18 cellular contexts compared by ENCODE assay signal in the genomic region with DNA sequence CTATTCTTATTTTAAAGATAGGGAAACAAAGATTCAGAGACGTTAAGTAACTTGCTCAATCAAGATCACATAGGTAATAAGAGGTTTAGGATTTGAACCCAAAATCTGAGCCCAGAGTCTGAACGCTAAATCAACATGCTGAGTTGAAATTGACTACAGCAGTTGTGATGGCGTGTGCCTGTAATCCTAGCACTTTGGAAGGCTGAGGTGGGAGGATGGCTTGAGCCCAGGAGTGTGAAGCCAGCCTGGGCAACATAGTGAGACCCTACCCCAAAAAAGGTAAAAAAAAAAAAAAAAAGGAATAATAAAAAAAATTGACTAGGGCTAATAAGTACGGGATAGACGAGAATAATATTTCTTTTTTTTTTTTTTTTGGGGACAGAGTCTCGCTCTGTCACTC.
"Had no signal": no experiment of that assay in that cellular context is flagged by ENCODE, and none has a peak within 500 bp of the region (broad histone marks: within the 10 kb centered on the region; RNA-seq: fewer than 3 reads in every experiment).

No MANE protein-coding gene starts in this region.

- H3K27ac Mint-ChIP-seq: activated B cell treated with CpG ODN at 0.5 μM for 24 hours; activated CD4-positive, alpha-beta memory T cell treated with anti-CD3 and anti-CD28 coated beads, Interleukin-2, amount 10 ng/mL, durations not matched to agents 7 days and 5 days; activated naive CD4-positive, alpha-beta T cell treated with anti-CD3 and anti-CD28 coated beads, Interleukin-2, amount 10 ng/mL, durations not matched to agents 7 days and 5 days; activated naive CD8-positive, alpha-beta T cell treated with anti-CD3 and anti-CD28 coated beads, Interleukin-2, amount 50 U/mL, for 24 hours had no signal

- H3K36me3 Mint-ChIP-seq: brain; naive thymus-derived CD4-positive, alpha-beta T cell had no signal

- H3K27me3 ChIP-seq: foreskin keratinocyte had no signal

- H3K27me3 Mint-ChIP-seq: activated B cell treated with CpG ODN at 0.5 μM for 24 hours; activated CD4-positive, alpha-beta memory T cell treated with anti-CD3 and anti-CD28 coated beads, Interleukin-2, amount 10 ng/mL, durations not matched to agents 7 days and 5 days; activated naive CD4-positive, alpha-beta T cell treated with anti-CD3 and anti-CD28 coated beads, Interleukin-2, amount 10 ng/mL, durations not matched to agents 7 days and 5 days; activated naive CD8-positive, alpha-beta T cell treated with anti-CD3 and anti-CD28 coated beads, Interleukin-2, amount 50 U/mL, for 24 hours; brain; naive thymus-derived CD4-positive, alpha-beta T cell had no signal

- H3K4me1 ChIP-seq: foreskin keratinocyte had no signal

- H3K9me3 Mint-ChIP-seq: activated B cell treated with CpG ODN at 0.5 μM for 24 hours; activated CD4-positive, alpha-beta memory T cell treated with anti-CD3 and anti-CD28 coated beads, Interleukin-2, amount 10 ng/mL, durations not matched to agents 7 days and 5 days; activated naive CD4-positive, alpha-beta T cell treated with anti-CD3 and anti-CD28 coated beads, Interleukin-2, amount 10 ng/mL, durations not matched to agents 7 days and 5 days; activated naive CD8-positive, alpha-beta T cell treated with anti-CD3 and anti-CD28 coated beads, Interleukin-2, amount 50 U/mL, for 24 hours; activated T-cell treated with anti-CD3 and anti-CD28 coated beads, Interleukin-2, amount 50 U/mL, for 4 hours; brain; endodermal cell; naive thymus-derived CD4-positive, alpha-beta T cell; T-helper 2 cell treated with Interferon-gamma antibody and Interleukin-4, amounts not matched to agents 5 μg/mL and 100 μg/mL, for 36 hours had no signal

- DNase-seq: activated B cell treated with CpG ODN at 0.5 μM for 24 hours; activated CD4-positive, alpha-beta memory T cell treated with anti-CD3 and anti-CD28 coated beads, Interleukin-2, amount 10 ng/mL, durations not matched to agents 7 days and 5 days; activated CD4-positive, alpha-beta T cell treated with anti-CD3 and anti-CD28 coated beads for 4 hours; activated naive CD4-positive, alpha-beta T cell treated with anti-CD3 and anti-CD28 coated beads, Interleukin-2, amount 10 ng/mL, durations not matched to agents 7 days and 5 days; activated naive CD8-positive, alpha-beta T cell treated with anti-CD3 and anti-CD28 coated beads, Interleukin-2, amount 50 U/mL, for 24 hours; activated T-cell treated with anti-CD3 and anti-CD28 coated beads, Interleukin-2, amount 50 U/mL, for 4 hours; anterior cingulate cortex; central memory CD4-positive, alpha-beta T cell; endodermal cell; foreskin keratinocyte; mesendoderm; naive thymus-derived CD4-positive, alpha-beta T cell; small intestine; stimulated activated CD4-positive, alpha-beta T cell treated with anti-CD3 and anti-CD28 coated beads, Interleukin-4, amount 100 ng/mL, for 1 hour; SW 1271 had no signal

- H3K27ac ChIP-seq: epithelial cell of prostate, foreskin keratinocyte had no signal

- ATAC-seq: activated naive CD8-positive, alpha-beta T cell treated with anti-CD3 and anti-CD28 coated beads, Interleukin-2, amount 50 U/mL, for 24 hours; activated T-cell treated with anti-CD3 and anti-CD28 coated beads, Interleukin-2, amount 50 U/mL, for 4 hours; foreskin keratinocyte; naive thymus-derived CD4-positive, alpha-beta T cell had no signal

- H3K4me3 Mint-ChIP-seq: activated B cell treated with CpG ODN at 0.5 μM for 24 hours; activated CD4-positive, alpha-beta memory T cell treated with anti-CD3 and anti-CD28 coated beads, Interleukin-2, amount 10 ng/mL, durations not matched to agents 7 days and 5 days; activated naive CD4-positive, alpha-beta T cell treated with anti-CD3 and anti-CD28 coated beads, Interleukin-2, amount 10 ng/mL, durations not matched to agents 7 days and 5 days; activated naive CD8-positive, alpha-beta T cell treated with anti-CD3 and anti-CD28 coated beads, Interleukin-2, amount 50 U/mL, for 24 hours; activated T-cell treated with anti-CD3 and anti-CD28 coated beads, Interleukin-2, amount 50 U/mL, for 4 hours; naive thymus-derived CD4-positive, alpha-beta T cell; T-helper 2 cell treated with Interferon-gamma antibody and Interleukin-4, amounts not matched to agents 5 μg/mL and 100 μg/mL, for 36 hours had no signal
